Comparison of ENCODE assay signal across 19 cellular contexts in genomic region chr14:92417759-92418158, GRCh38.
A peak's percentile ranks its signal among the peaks of the same experiment; 100 is the strongest.
DNase-seq lines count a peak whose midpoint lies in the region; ATAC-seq and TF ChIP-seq lines count a peak whose summit lies in the region.
"Had no signal": no experiment of that assay in that cellular context is flagged by ENCODE, and none has a peak within 500 bp of the region (broad histone marks: within the 10 kb centered on the region; RNA-seq: fewer than 3 reads in every experiment).

No MANE protein-coding gene starts in this region.

- ATAC-seq in HG02870 (IDR thresholded peaks at IDR 0.05; ENCODE audit: unreplicated experiment) = no peak
- ATAC-seq in HG02610 (IDR thresholded peaks at IDR 0.05; ENCODE audit: unreplicated experiment) = no peak
- ATAC-seq: body of pancreas had no signal

- H2AFZ ChIP-seq in PC-9 = no peak overlapping the region

- peak overlapping the region; percentile 13 to 23 for H3K4me3 ChIP-seq in neutrophil (ENCODE audit: low read depth in 1 of 2, low read length in 1 of 2)
- no peak overlapping the region for H3K4me3 ChIP-seq in PC-9
- H3K4me3 ChIP-seq: body of pancreas, coronary artery, SK-N-MC, suprapubic skin had no signal

- peak; percentile 39 for DNase-seq in GF-D8 (lab: John Stamatoyannopoulos, UW)
- DNase-seq in NOMO-1 treated with dmso at 0.1 percent for 144 hours (lab: John Stamatoyannopoulos, UW; ENCODE audit: unreplicated experiment) = peak; percentile 77
- DNase-seq in globus pallidus (ENCODE audit: low spot score) = peak; percentile 21
- no peak for DNase-seq in PC-9
- DNase-seq: activated CD4-positive, alpha-beta T cell treated with anti-CD3 and anti-CD28 coated beads for 1 hour; DND-41; NCI-H1417 treated with DMSO at 0.1 percent for 48 hours; NCI-H2171; NCI-H526; stimulated activated CD4-positive, alpha-beta T cell treated with anti-CD3 and anti-CD28 coated beads, Interleukin-12 subunit alpha, Interleukin-12 subunit beta, amount 100 ng/mL, for 4 hours; T1000 had no signal

- H3K27ac ChIP-seq in neutrophil (peak overlapping the region; percentile 87), PC-9 (no peak overlapping the region)
- H3K27ac ChIP-seq: body of pancreas, KMS-11, SK-N-MC, suprapubic skin had no signal

- CTCF ChIA-PET in PC-9 (lab: Charles Lee) = no interaction called here

- H3F3A ChIP-seq in PC-9 (ENCODE audit: insufficient read depth, low read depth) = no peaks in the 10 kb centered on the region

- H3K27me3 ChIP-seq in neutrophil = no peaks in the 10 kb centered on the region
- H3K27me3 ChIP-seq in PC-9 (ENCODE audit: insufficient read depth, low read depth) = no peaks in the 10 kb centered on the region
- H3K27me3 ChIP-seq: body of pancreas, suprapubic skin had no signal

- peaks cover 65 to 69% of the 10 kb centered on the region in 2 experiments for H3K4me1 ChIP-seq in neutrophil (ENCODE audit: control insufficient read depth in 1 of 2, insufficient read depth in 1 of 2, low read depth in 1 of 2, low read length in 1 of 2)
- H3K4me1 ChIP-seq in PC-9 (replicated peaks; ENCODE audit: insufficient read depth) = no peaks in the 10 kb centered on the region
- H3K4me1 ChIP-seq: body of pancreas, suprapubic skin had no signal

- POLR2A ChIA-PET in PC-9 (lab: Charles Lee; ENCODE audit: unreplicated experiment) = no interaction called here

- no peaks in the 10 kb centered on the region for H3K79me2 ChIP-seq in PC-9 (ENCODE audit: low read depth)

- no peaks in the 10 kb centered on the region for H3K9me2 ChIP-seq in PC-9 (ENCODE audit: insufficient read depth)

- no TSS peak for BruUV-seq in PC-9 (replicated peaks; lab: Mats Ljungman, UMichigan)

- H3K9me3 ChIP-seq in neutrophil = no peaks in the 10 kb centered on the region
- H3K9me3 ChIP-seq in PC-9 (ENCODE audit: insufficient read depth, low read depth) = no peaks in the 10 kb centered on the region
- H3K9me3 ChIP-seq: body of pancreas, suprapubic skin had no signal

- no peaks in the 10 kb centered on the region for H4K20me1 ChIP-seq in PC-9 (ENCODE audit: insufficient read depth)

- H3K36me3 ChIP-seq in neutrophil = no peaks in the 10 kb centered on the region
- H3K36me3 ChIP-seq in PC-9 (ENCODE audit: low read depth) = no peaks in the 10 kb centered on the region
- H3K36me3 ChIP-seq: suprapubic skin had no signal

- TF ChIP-seq CTCF in neutrophil (IDR thresholded peaks at IDR 0.05) (no peak), PC-9 (conservative IDR thresholded peaks at IDR 0.05) (no peak)

- H3K4me2 ChIP-seq in PC-9 = no peak overlapping the region
- H3K4me2 ChIP-seq: KMS-11 had no signal

- intact Hi-C loops in PC-9 (cut with micrococcal nuclease; ENCODE audit: unreplicated experiment) = no loop called here

Comparison
In these comparisons a context has a peak if more than half of its experiments do, and no peak if none do; other contexts are left out.
1. DNase-seq: peak in GF-D8 (single experiment), NOMO-1 treated with dmso at 0.1 percent for 144 hours (single experiment) and globus pallidus (single experiment); none in PC-9 (0 of 2).